In the genomic region with DNA sequence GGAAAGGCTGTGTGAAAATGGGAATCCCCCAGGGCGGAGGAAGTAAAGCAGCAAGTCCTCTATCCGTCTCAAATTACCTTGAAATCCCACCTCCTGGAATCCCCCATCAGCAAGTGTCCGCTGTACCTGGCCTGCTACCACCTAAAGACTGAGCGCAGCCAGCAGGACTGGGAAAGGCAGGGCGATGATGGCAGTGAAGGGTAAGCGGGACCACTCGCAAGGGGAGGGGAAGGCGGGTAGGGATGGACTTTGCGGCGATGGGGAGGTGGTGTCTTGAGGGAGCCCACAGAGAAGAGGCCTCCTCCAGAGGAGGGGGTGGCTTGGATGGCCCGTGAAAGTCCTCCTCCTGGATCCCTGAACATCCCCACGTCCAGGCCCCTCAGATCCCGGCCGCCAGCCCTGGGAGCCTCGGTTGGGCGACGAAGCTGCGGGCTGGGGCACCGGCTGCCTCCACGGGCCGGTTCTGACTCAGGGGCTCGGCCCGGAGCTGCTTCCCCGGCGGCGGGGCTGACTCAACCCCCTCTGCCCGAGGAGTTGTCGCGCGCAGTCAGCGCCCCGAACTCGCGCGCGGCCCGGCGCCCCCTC, we compare ENCODE assay signal across 8 cellular contexts. TPM values are rescaled to one million over a fixed set of nuclear protein-coding genes. Genes with fewer than 3 reads are reported as not detected.
A peak's percentile ranks its signal among the peaks of the same experiment; 100 is the strongest.
DNase-seq lines count a peak whose midpoint lies in the region; ATAC-seq and TF ChIP-seq lines count a peak whose summit lies in the region.

No MANE protein-coding gene starts in this region.

- CTCF ChIA-PET in activated CD4-positive, alpha-beta memory T cell treated with anti-CD3 and anti-CD28 coated beads for 36 hours (lab: Charles Lee), result interaction anchor here (1.8 kb wide), 1 partner anchor 28 kb away, joined by 6 read pairs; no protein-coding TSS in a partner anchor
- CTCF ChIA-PET in activated CD4-positive, alpha-beta memory T cell treated with anti-CD3 and anti-CD28 coated beads, Interleukin-2, amount 10 ng/mL, durations not matched to agents 7 days and 5 days (lab: Charles Lee), result no interaction called here
- CTCF ChIA-PET in SK-N-SH (lab: Yijun Ruan, JAX), result interaction anchor here (0.6 to 5.7 kb wide), 10 partner anchors 7 to 42 kb away, joined by 3 to 27 read pairs (median 4); no protein-coding TSS in a partner anchor

- TF ChIP-seq EP300 in SK-N-SH (IDR thresholded peaks at IDR 0.05; ENCODE audit: borderline replicate concordance in 1 of 2, low read depth in 1 of 2, low read length in 1 of 2), result no peak

- intact Hi-C loops in activated CD4-positive, alpha-beta memory T cell treated with anti-CD3 and anti-CD28 coated beads for 36 hours (cut with micrococcal nuclease), result no loop called here

- peaks cover 20 to 34% of the 10 kb centered on the region in 2 experiments for H3K36me3 ChIP-seq in SK-N-SH (replicated peaks in 1 of 2; ENCODE audit: control insufficient read depth in 1 of 2, insufficient read depth in 2 of 2, low read length in 1 of 2)
- H3K36me3 ChIP-seq in muscle layer of duodenum (ENCODE audit: control insufficient read depth in 1 of 2, insufficient read depth in 2 of 2, low read length in 2 of 2), result peaks cover 0 to 26% of the 10 kb centered on the region in 2 donors

- peak; percentile 13 for DNase-seq in activated CD4-positive, alpha-beta memory T cell treated with anti-CD3 and anti-CD28 coated beads for 36 hours
- no peak for DNase-seq in activated CD4-positive, alpha-beta memory T cell treated with anti-CD3 and anti-CD28 coated beads, Interleukin-2, amount 10 ng/mL, durations not matched to agents 7 days and 5 days
- DNase-seq in SK-N-SH (peak; percentile 79), epithelial cell of proximal tubule (ENCODE audit: low read depth) (no peak), putamen (ENCODE audit: low spot score) (no peak), DMS153 (lab: John Stamatoyannopoulos, UW) (no peak)

- 11% methylated on average over 11 of the region's 38 CpGs for WGBS in SK-N-SH (ENCODE audit: low lambda C conversion rate)

- H3K4me2 ChIP-seq in SK-N-SH, result peak overlapping the region; percentile 85

- POLR2A ChIA-PET in activated CD4-positive, alpha-beta memory T cell treated with anti-CD3 and anti-CD28 coated beads for 36 hours (lab: Charles Lee), result no interaction called here
- POLR2A ChIA-PET in activated CD4-positive, alpha-beta memory T cell treated with anti-CD3 and anti-CD28 coated beads, Interleukin-2, amount 10 ng/mL, durations not matched to agents 7 days and 5 days (lab: Charles Lee), result no interaction called here
- POLR2A ChIA-PET in SK-N-SH (lab: Yijun Ruan, JAX), result interaction anchor here (0.6 to 3.8 kb wide), 2 partner anchors 16 to 696 kb away, joined by 3 to 21 read pairs; no protein-coding TSS in a partner anchor

- no peaks in the 10 kb centered on the region for H3K9me2 ChIP-seq in SK-N-SH

- TF ChIP-seq CTCF in SK-N-SH (IDR thresholded peaks at IDR 0.05) (no peak), epithelial cell of proximal tubule (conservative IDR thresholded peaks at IDR 0.05; ENCODE audit: low read depth, low read length) (no peak)

- H3K9me3 Mint-ChIP-seq in activated CD4-positive, alpha-beta memory T cell treated with anti-CD3 and anti-CD28 coated beads for 36 hours, result no peaks in the 10 kb centered on the region
- no peaks in the 10 kb centered on the region for H3K9me3 Mint-ChIP-seq in activated CD4-positive, alpha-beta memory T cell treated with anti-CD3 and anti-CD28 coated beads, Interleukin-2, amount 10 ng/mL, durations not matched to agents 7 days and 5 days

- H3K27me3 ChIP-seq in SK-N-SH (ENCODE audit: insufficient read depth) (no peaks in the 10 kb centered on the region), muscle layer of duodenum (ENCODE audit: low read depth, low read length) (no peaks in the 10 kb centered on the region)

- peak overlapping the region; percentile 81 to 86 for H3K4me3 ChIP-seq in SK-N-SH (ENCODE audit: low read depth in 2 of 2, low read length in 1 of 2)
- H3K4me3 ChIP-seq in epithelial cell of proximal tubule (ENCODE audit: low read depth, low read length), result peak overlapping the region; percentile 74
- H3K4me3 ChIP-seq in muscle layer of duodenum (ENCODE audit: low read depth in 1 of 2, low read length in 2 of 2), result peak overlapping the region; percentile 64 to 70

- H2AFZ ChIP-seq in SK-N-SH (ENCODE audit: low read depth), result no peak overlapping the region

- peaks cover 12% of the 10 kb centered on the region; the same call in 1 of the 2 replicates for H4K20me1 ChIP-seq in SK-N-SH (ENCODE audit: insufficient read depth)

- no peak for TF ChIP-seq RAD21 in SK-N-SH (IDR thresholded peaks at IDR 0.05; ENCODE audit: low read length)

- no peaks in the 10 kb centered on the region for H3K9me3 ChIP-seq in SK-N-SH
- no peaks in the 10 kb centered on the region for H3K9me3 ChIP-seq in muscle layer of duodenum (ENCODE audit: control insufficient read depth in 1 of 2, low read length in 2 of 2)

- no peak overlapping the region for H3K27ac Mint-ChIP-seq in activated CD4-positive, alpha-beta memory T cell treated with anti-CD3 and anti-CD28 coated beads for 36 hours
- H3K27ac Mint-ChIP-seq in activated CD4-positive, alpha-beta memory T cell treated with anti-CD3 and anti-CD28 coated beads, Interleukin-2, amount 10 ng/mL, durations not matched to agents 7 days and 5 days, result no peak overlapping the region

- peak overlapping the region; percentile 86 to 97 for H3K27ac ChIP-seq in SK-N-SH (ENCODE audit: low read depth in 2 of 2, low read length in 1 of 2)
- peak overlapping the region; percentile 22 for H3K27ac ChIP-seq in muscle layer of duodenum (ENCODE audit: low read length)

- no peaks in the 10 kb centered on the region for H3K36me3 Mint-ChIP-seq in activated CD4-positive, alpha-beta memory T cell treated with anti-CD3 and anti-CD28 coated beads for 36 hours
- no peaks in the 10 kb centered on the region for H3K36me3 Mint-ChIP-seq in activated CD4-positive, alpha-beta memory T cell treated with anti-CD3 and anti-CD28 coated beads, Interleukin-2, amount 10 ng/mL, durations not matched to agents 7 days and 5 days (ENCODE audit: low read depth)

- peaks cover 51% of the 10 kb centered on the region for H3F3A ChIP-seq in SK-N-SH (replicated peaks; ENCODE audit: insufficient read depth)

- H3K4me1 Mint-ChIP-seq in activated CD4-positive, alpha-beta memory T cell treated with anti-CD3 and anti-CD28 coated beads for 36 hours (ENCODE audit: low read depth), result peaks cover 3% of the 10 kb centered on the region
- peaks cover 3% of the 10 kb centered on the region for H3K4me1 Mint-ChIP-seq in activated CD4-positive, alpha-beta memory T cell treated with anti-CD3 and anti-CD28 coated beads, Interleukin-2, amount 10 ng/mL, durations not matched to agents 7 days and 5 days

- H3K4me3 Mint-ChIP-seq in activated CD4-positive, alpha-beta memory T cell treated with anti-CD3 and anti-CD28 coated beads for 36 hours, result no peak overlapping the region
- H3K4me3 Mint-ChIP-seq in activated CD4-positive, alpha-beta memory T cell treated with anti-CD3 and anti-CD28 coated beads, Interleukin-2, amount 10 ng/mL, durations not matched to agents 7 days and 5 days, result no peak overlapping the region

- H3K9ac ChIP-seq in SK-N-SH, result peak overlapping the region; percentile 94

- ATAC-seq in HG03045 (IDR thresholded peaks at IDR 0.05; ENCODE audit: unreplicated experiment), result no peak

- H3K79me2 ChIP-seq in SK-N-SH (ENCODE audit: insufficient read depth), result peaks cover 60% of the 10 kb centered on the region

- peaks cover 16 to 24% of the 10 kb centered on the region in 2 experiments for H3K4me1 ChIP-seq in SK-N-SH (ENCODE audit: control insufficient read depth in 1 of 2, insufficient read depth in 2 of 2, low read depth in 1 of 2, low read length in 1 of 2)
- H3K4me1 ChIP-seq in muscle layer of duodenum (ENCODE audit: control insufficient read depth in 1 of 2, insufficient read depth in 2 of 2, low read length in 2 of 2), result peaks cover 0 to 27% of the 10 kb centered on the region in 2 donors

- H3K27me3 Mint-ChIP-seq in activated CD4-positive, alpha-beta memory T cell treated with anti-CD3 and anti-CD28 coated beads for 36 hours, result peaks cover 46% of the 10 kb centered on the region
- H3K27me3 Mint-ChIP-seq in activated CD4-positive, alpha-beta memory T cell treated with anti-CD3 and anti-CD28 coated beads, Interleukin-2, amount 10 ng/mL, durations not matched to agents 7 days and 5 days, result peaks cover 53% of the 10 kb centered on the region

TF ChIP-seq in SK-N-SH, 30 proteins besides CTCF, POLR2A, EP300 and RAD21 (continues in another document):
- TF ChIP-seq TAF1 (IDR thresholded peaks at IDR 0.05; ENCODE audit: borderline replicate concordance, low read depth, low read length), result no peak
- TF ChIP-seq GABPA (IDR thresholded peaks at IDR 0.05; ENCODE audit: low read depth), result no peak
- TF ChIP-seq FOXJ3 (CRISPR knock-in tag; IDR thresholded peaks at IDR 0.05), result no peak
- TF ChIP-seq SIN3A (IDR thresholded peaks at IDR 0.05; ENCODE audit: borderline replicate concordance, low read depth, low read length), result no peak
- no peak for TF ChIP-seq SMC3 (IDR thresholded peaks at IDR 0.05; ENCODE audit: low read depth, low read length)

RNA-seq across cellular contexts. Expression of gene LARP6, which starts 0.6 kb away (rescaled TPM):
- total RNA-seq in activated CD4-positive, alpha-beta memory T cell treated with anti-CD3 and anti-CD28 coated beads for 36 hours, result under 1 TPM in 1 of 2 experiments, not detected in 1; 0.17 TPM
- total RNA-seq in activated CD4-positive, alpha-beta memory T cell treated with anti-CD3 and anti-CD28 coated beads, Interleukin-2, amount 10 ng/mL, durations not matched to agents 7 days and 5 days, result not detected
- 193 and 236 TPM in 2 replicates for polyA plus RNA-seq in SK-N-SH (2012; rRNA removed)
- 223 and 271 TPM in 2 replicates for polyA plus RNA-seq in SK-N-SH (2012; cell fraction: cytosol; rRNA removed)
- polyA plus RNA-seq in SK-N-SH (2012; cell fraction: nucleus; rRNA removed), result 118 and 123 TPM in 2 replicates
- total RNA-seq in epithelial cell of proximal tubule, result 28.8 and 34.8 TPM in 2 replicates

RNA-seq across cellular contexts. Expression of gene THAP10, which starts 38.9 kb away (rescaled TPM):
- total RNA-seq in activated CD4-positive, alpha-beta memory T cell treated with anti-CD3 and anti-CD28 coated beads for 36 hours, result under 1 TPM; 0.19 to 0.51 TPM
- under 1 TPM; 0.15 to 0.30 TPM for total RNA-seq in activated CD4-positive, alpha-beta memory T cell treated with anti-CD3 and anti-CD28 coated beads, Interleukin-2, amount 10 ng/mL, durations not matched to agents 7 days and 5 days
- 2.9 and 3.2 TPM in 2 replicates for polyA plus RNA-seq in SK-N-SH (2012; rRNA removed)
- polyA plus RNA-seq in SK-N-SH (2012; cell fraction: cytosol; rRNA removed), result 4.4 TPM in 2 replicates
- polyA plus RNA-seq in SK-N-SH (2012; cell fraction: nucleus; rRNA removed), result 2.5 and 3.8 TPM in 2 replicates
- 6.5 and 9.1 TPM in 2 replicates for total RNA-seq in epithelial cell of proximal tubule

RNA-seq across cellular contexts. Expression of gene LRRC49, which starts 39.3 kb away (rescaled TPM):
- total RNA-seq in activated CD4-positive, alpha-beta memory T cell treated with anti-CD3 and anti-CD28 coated beads for 36 hours, result under 1 TPM; 0.26 to 0.46 TPM
- not detected for total RNA-seq in activated CD4-positive, alpha-beta memory T cell treated with anti-CD3 and anti-CD28 coated beads, Interleukin-2, amount 10 ng/mL, durations not matched to agents 7 days and 5 days
- polyA plus RNA-seq in SK-N-SH (2012; rRNA removed), result 7.2 and 10.4 TPM in 2 replicates
- 10.5 and 13.2 TPM in 2 replicates for polyA plus RNA-seq in SK-N-SH (2012; cell fraction: cytosol; rRNA removed)
- 7.4 and 14.2 TPM in 2 replicates for polyA plus RNA-seq in SK-N-SH (2012; cell fraction: nucleus; rRNA removed)
- total RNA-seq in epithelial cell of proximal tubule, result 7.4 and 18.0 TPM in 2 replicates

Comparison
In these comparisons a context has a peak if more than half of its experiments do, and no peak if none do; other contexts are left out.
1. DNase-seq: peak in activated CD4-positive, alpha-beta memory T cell treated with anti-CD3 and anti-CD28 coated beads for 36 hours (single experiment) and SK-N-SH (single experiment); none in activated CD4-positive, alpha-beta memory T cell treated with anti-CD3 and anti-CD28 coated beads, Interleukin-2, amount 10 ng/mL, durations not matched to agents 7 days and 5 days (single experiment), epithelial cell of proximal tubule (single experiment), putamen (single experiment) and DMS153 (single experiment).
2. RNA of gene LARP6, which starts 0.6 kb away (total RNA-seq): 28.8 to 34.8 TPM in epithelial cell of proximal tubule; 0.17 TPM in activated CD4-positive, alpha-beta memory T cell treated with anti-CD3 and anti-CD28 coated beads for 36 hours and not detected in activated CD4-positive, alpha-beta memory T cell treated with anti-CD3 and anti-CD28 coated beads, Interleukin-2, amount 10 ng/mL, durations not matched to agents 7 days and 5 days; every median in the first group is over 10 times any median in the second.
3. Peak in every context shown above with its lines, with median percentiles within 50 percentile points of each other: H3K4me3 ChIP-seq.